1 cellular context compared by ENCODE assay signal in the genomic region with DNA sequence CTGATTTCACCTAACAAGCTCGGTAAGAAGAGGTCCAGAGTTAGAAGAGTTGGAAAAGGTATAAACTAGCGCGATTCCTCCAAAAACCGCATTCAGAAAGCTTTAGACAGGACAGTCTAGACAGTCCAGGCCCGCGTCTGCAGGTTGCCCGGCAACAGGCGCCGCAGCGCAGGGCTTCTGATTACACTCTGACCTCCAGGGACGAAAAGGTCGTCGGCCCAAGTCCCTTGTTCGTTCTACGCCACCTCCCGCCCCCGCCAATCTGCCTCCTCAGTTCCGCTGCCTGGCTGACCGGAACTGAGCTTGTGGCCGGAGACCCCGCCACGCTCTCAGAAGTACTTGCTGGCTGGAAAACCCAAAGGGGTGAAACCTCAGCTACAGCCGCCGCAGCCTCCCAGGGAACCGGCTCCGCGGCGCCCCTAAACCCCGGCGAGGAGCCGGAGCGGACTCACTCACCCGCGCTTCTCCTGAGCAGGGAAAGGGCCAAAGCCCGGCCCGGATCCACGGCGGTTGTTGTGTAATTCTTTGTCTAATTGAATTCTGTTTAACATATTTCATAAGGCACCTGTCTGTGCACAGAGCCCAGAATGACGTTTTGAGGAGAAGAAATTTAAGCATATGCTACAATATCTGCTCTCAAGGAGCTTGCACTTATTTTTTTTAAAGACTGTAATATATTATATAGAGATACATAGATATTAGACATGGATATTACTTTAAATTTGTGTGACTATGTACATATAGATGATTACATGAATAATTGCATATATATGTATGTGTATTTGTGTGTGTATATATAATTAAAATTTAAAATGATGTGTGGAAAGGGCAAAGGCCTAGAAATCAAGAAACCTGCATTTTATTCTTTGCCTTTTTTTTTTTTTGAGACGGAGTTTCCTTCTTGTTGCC.
TF ChIP-seq lines count a peak whose summit lies in the region.

TSS of gene CAPS2 (minus strand) at position 407 of the 909 bp plus-strand sequence. CDS start 3,826 bp downstream, outside the sequence.

TF ChIP-seq in HepG2, 621 proteins besides CTCF, POLR2A, EP300 and RAD21 (continued from another document and continues in another):
- TF ChIP-seq, protein P1, sequence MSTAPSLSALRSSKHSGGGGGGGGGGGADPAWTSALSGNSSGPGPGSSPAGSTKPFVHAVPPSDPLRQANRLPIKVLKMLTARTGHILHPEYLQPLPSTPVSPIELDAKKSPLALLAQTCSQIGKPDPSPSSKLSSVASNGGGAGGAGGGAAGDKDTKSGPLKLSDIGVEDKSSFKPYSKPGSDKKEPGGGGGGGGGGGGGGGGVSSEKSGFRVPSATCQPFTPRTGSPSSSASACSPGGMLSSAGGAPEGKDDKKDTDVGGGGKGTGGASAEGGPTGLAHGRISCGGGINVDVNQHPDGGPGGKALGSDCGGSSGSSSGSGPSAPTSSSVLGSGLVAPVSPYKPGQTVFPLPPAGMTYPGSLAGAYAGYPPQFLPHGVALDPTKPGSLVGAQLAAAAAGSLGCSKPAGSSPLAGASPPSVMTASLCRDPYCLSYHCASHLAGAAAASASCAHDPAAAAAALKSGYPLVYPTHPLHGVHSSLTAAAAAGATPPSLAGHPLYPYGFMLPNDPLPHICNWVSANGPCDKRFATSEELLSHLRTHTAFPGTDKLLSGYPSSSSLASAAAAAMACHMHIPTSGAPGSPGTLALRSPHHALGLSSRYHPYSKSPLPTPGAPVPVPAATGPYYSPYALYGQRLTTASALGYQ (CRISPR knock-in tag; IDR thresholded peaks at IDR 0.05): no peak
- TF ChIP-seq, protein P2, sequence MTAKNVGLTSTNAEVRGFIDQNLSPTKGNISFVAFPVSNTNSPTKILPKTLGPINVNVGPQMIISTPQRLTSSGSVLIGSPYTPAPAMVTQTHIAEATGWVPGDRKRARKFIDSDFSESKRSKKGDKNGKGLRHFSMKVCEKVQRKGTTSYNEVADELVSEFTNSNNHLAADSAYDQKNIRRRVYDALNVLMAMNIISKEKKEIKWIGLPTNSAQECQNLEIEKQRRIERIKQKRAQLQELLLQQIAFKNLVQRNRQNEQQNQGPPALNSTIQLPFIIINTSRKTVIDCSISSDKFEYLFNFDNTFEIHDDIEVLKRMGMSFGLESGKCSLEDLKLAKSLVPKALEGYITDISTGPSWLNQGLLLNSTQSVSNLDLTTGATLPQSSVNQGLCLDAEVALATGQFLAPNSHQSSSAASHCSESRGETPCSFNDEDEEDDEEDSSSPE (CRISPR knock-in tag; IDR thresholded peaks at IDR 0.05): peak; percentile 81
- TF ChIP-seq SP4 (CRISPR knock-in tag; IDR thresholded peaks at IDR 0.05): no peak
- peak; percentile 66 for TF ChIP-seq PHF8 (CRISPR knock-in tag; IDR thresholded peaks at IDR 0.05)
- TF ChIP-seq KIAA2018 (CRISPR knock-in tag; IDR thresholded peaks at IDR 0.05; ENCODE audit: borderline replicate concordance): no peak
- TF ChIP-seq, protein P3, sequence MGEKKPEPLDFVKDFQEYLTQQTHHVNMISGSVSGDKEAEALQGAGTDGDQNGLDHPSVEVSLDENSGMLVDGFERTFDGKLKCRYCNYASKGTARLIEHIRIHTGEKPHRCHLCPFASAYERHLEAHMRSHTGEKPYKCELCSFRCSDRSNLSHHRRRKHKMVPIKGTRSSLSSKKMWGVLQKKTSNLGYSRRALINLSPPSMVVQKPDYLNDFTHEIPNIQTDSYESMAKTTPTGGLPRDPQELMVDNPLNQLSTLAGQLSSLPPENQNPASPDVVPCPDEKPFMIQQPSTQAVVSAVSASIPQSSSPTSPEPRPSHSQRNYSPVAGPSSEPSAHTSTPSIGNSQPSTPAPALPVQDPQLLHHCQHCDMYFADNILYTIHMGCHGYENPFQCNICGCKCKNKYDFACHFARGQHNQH (CRISPR knock-in tag; IDR thresholded peaks at IDR 0.05): peak; percentile 80
- TF ChIP-seq ZNF792 (CRISPR knock-in tag; IDR thresholded peaks at IDR 0.05): 0 out of 2 replicates have a peak, but pooled peaks have one; percentile 42
- TF ChIP-seq, protein P4, sequence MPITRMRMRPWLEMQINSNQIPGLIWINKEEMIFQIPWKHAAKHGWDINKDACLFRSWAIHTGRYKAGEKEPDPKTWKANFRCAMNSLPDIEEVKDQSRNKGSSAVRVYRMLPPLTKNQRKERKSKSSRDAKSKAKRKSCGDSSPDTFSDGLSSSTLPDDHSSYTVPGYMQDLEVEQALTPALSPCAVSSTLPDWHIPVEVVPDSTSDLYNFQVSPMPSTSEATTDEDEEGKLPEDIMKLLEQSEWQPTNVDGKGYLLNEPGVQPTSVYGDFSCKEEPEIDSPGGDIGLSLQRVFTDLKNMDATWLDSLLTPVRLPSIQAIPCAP (CRISPR knock-in tag; IDR thresholded peaks at IDR 0.05; ENCODE audit: low read depth): no peak
- TF ChIP-seq CBX1 (IDR thresholded peaks at IDR 0.05; ENCODE audit: low read depth): peak; percentile 70
- no peak for TF ChIP-seq ZNF619 (CRISPR knock-in tag; IDR thresholded peaks at IDR 0.05)
- TF ChIP-seq PTBP1 (IDR thresholded peaks at IDR 0.05; ENCODE audit: low read depth, low read length, poor library complexity, severe bottlenecking): no peak
- TF ChIP-seq MBNL3 (CRISPR knock-in tag; conservative IDR thresholded peaks at IDR 0.05): no peak
- no peak for TF ChIP-seq GPN1 (CRISPR knock-in tag; IDR thresholded peaks at IDR 0.05; ENCODE audit: borderline replicate concordance)
- TF ChIP-seq, protein P5, sequence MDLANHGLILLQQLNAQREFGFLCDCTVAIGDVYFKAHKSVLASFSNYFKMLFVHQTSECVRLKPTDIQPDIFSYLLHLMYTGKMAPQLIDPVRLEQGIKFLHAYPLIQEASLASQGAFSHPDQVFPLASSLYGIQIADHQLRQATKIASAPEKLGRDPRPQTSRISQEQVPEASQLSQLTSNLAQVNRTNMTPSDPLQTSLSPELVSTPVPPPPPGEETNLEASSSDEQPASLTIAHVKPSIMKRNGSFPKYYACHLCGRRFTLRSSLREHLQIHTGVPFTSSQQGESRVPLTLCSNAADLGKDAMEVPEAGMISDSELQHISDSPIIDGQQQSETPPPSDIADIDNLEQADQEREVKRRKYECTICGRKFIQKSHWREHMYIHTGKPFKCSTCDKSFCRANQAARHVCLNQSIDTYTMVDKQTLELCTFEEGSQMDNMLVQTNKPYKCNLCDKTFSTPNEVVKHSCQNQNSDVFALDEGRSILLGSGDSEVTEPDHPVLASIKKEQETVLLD (CRISPR knock-in tag; IDR thresholded peaks at IDR 0.05; ENCODE audit: low read depth): no peak
- no peak; the same call in 1 of the 2 replicates for TF ChIP-seq TFE3 (CRISPR knock-in tag; IDR thresholded peaks at IDR 0.05)
- no peak for TF ChIP-seq RELA (CRISPR knock-in tag; IDR thresholded peaks at IDR 0.05)
- no peak for TF ChIP-seq ZNF878 (CRISPR knock-in tag; IDR thresholded peaks at IDR 0.05)
- TF ChIP-seq, protein P6, sequence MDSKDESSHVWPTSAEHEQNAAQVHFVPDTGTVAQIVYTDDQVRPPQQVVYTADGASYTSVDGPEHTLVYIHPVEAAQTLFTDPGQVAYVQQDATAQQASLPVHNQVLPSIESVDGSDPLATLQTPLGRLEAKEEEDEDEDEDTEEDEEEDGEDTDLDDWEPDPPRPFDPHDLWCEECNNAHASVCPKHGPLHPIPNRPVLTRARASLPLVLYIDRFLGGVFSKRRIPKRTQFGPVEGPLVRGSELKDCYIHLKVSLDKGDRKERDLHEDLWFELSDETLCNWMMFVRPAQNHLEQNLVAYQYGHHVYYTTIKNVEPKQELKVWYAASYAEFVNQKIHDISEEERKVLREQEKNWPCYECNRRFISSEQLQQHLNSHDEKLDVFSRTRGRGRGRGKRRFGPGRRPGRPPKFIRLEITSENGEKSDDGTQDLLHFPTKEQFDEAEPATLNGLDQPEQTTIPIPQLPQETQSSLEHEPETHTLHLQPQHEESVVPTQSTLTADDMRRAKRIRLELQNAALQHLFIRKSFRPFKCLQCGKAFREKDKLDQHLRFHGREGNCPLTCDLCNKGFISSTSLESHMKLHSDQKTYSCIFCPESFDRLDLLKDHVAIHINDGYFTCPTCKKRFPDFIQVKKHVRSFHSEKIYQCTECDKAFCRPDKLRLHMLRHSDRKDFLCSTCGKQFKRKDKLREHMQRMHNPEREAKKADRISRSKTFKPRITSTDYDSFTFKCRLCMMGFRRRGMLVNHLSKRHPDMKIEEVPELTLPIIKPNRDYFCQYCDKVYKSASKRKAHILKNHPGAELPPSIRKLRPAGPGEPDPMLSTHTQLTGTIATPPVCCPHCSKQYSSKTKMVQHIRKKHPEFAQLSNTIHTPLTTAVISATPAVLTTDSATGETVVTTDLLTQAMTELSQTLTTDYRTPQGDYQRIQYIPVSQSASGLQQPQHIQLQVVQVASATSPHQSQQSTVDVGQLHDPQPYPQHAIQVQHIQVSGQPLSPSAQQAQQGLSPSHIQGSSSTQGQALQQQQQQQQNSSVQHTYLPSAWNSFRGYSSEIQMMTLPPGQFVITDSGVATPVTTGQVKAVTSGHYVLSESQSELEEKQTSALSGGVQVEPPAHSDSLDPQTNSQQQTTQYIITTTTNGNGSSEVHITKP (CRISPR knock-in tag; IDR thresholded peaks at IDR 0.05; ENCODE audit: low read depth): no peak
- TF ChIP-seq, protein P7, sequence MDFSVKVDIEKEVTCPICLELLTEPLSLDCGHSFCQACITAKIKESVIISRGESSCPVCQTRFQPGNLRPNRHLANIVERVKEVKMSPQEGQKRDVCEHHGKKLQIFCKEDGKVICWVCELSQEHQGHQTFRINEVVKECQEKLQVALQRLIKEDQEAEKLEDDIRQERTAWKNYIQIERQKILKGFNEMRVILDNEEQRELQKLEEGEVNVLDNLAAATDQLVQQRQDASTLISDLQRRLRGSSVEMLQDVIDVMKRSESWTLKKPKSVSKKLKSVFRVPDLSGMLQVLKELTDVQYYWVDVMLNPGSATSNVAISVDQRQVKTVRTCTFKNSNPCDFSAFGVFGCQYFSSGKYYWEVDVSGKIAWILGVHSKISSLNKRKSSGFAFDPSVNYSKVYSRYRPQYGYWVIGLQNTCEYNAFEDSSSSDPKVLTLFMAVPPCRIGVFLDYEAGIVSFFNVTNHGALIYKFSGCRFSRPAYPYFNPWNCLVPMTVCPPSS (IDR thresholded peaks at IDR 0.05): no peak
- TF ChIP-seq ZNF180 (CRISPR knock-in tag; IDR thresholded peaks at IDR 0.05; ENCODE audit: borderline replicate concordance, low read depth): no peak
- peak; percentile 72; the same call in 1 of the 2 replicates for TF ChIP-seq MIXL1 (CRISPR knock-in tag; IDR thresholded peaks at IDR 0.05)
- TF ChIP-seq ZNF468 (CRISPR knock-in tag; IDR thresholded peaks at IDR 0.05): no peak
- no peak for TF ChIP-seq ZNF652 (CRISPR knock-in tag; IDR thresholded peaks at IDR 0.05; ENCODE audit: borderline replicate concordance, low read depth)
